In genomic region chr1:234479310-234479559, GRCh38 we compare ENCODE assay signal across 8 cellular contexts. TPM values are rescaled to one million over a fixed set of nuclear protein-coding genes. Genes with fewer than 3 reads are reported as not detected.
DNase-seq lines count a peak whose midpoint lies in the region; ATAC-seq and TF ChIP-seq lines count a peak whose summit lies in the region.

No MANE protein-coding gene starts in this region.

- H3K9me3 Mint-ChIP-seq in IgD-negative memory B cell, result no peaks in the 10 kb centered on the region
- no peaks in the 10 kb centered on the region for H3K9me3 Mint-ChIP-seq in chondrocyte (ENCODE audit: low read depth)
- no peaks in the 10 kb centered on the region for H3K9me3 Mint-ChIP-seq in natural killer cell

- H3K4me1 Mint-ChIP-seq in IgD-negative memory B cell (peaks cover 22 to 34% (median 25%) of the 10 kb centered on the region in 3 donors), chondrocyte (ENCODE audit: low read depth) (peaks cover 18% of the 10 kb centered on the region), natural killer cell (peaks cover 10 to 19% of the 10 kb centered on the region in 2 donors)

- TF ChIP-seq CTCF in AG10803 (conservative IDR thresholded peaks at IDR 0.05; ENCODE audit: low read length) (no peak), chondrocyte (IDR thresholded peaks at IDR 0.05) (no peak), natural killer cell (IDR thresholded peaks at IDR 0.05) (no peak), GM10248 (IDR thresholded peaks at IDR 0.05; ENCODE audit: control extremely low read depth, extremely low read depth, low read depth, missing control alignments) (no peak)

- DNase-seq in AG10803 (ENCODE audit: low read depth), result no peak
- DNase-seq in chondrocyte (ENCODE audit: low spot score), result no peak
- DNase-seq in natural killer cell, result no peak
- DNase-seq in effector CD4-positive, alpha-beta T cell, result no peak
- DNase-seq in dedifferentiated amniotic fluid mesenchymal stem cell (ENCODE audit: extremely low spot score), result no peak
- no peak for DNase-seq in GM10248 (ENCODE audit: extremely low spot score)

- H3K4me3 Mint-ChIP-seq in IgD-negative memory B cell (peak overlapping the region; percentile 61 to 92 (median 76)), chondrocyte (ENCODE audit: unreplicated experiment) (peak overlapping the region; percentile 65), natural killer cell (peak overlapping the region; percentile 86)

- intact Hi-C loops in natural killer cell (cut with micrococcal nuclease), result loop anchor here (2.0 kb wide), 1 partner anchor 106 kb away; the partner anchor contains the start of gene COA6

- H3K36me3 Mint-ChIP-seq in IgD-negative memory B cell (peaks cover 7% of the 10 kb centered on the region), chondrocyte (ENCODE audit: low read depth) (no peaks in the 10 kb centered on the region), natural killer cell (no peaks in the 10 kb centered on the region)

- H3K27me3 Mint-ChIP-seq in IgD-negative memory B cell (peaks cover 4% of the 10 kb centered on the region), chondrocyte (ENCODE audit: low read depth) (peaks cover 23% of the 10 kb centered on the region), natural killer cell (ENCODE audit: low read depth in 2 of 2) (peaks cover 18 to 20% of the 10 kb centered on the region in 2 donors)

- H3K4me3 ChIP-seq in AG10803 (ENCODE audit: low read length), result peak overlapping the region; percentile 73

- CTCF ChIA-PET in GM10248 (lab: Yijun Ruan, JAX), result interaction anchor here (1.2 to 1.5 kb wide), 3 partner anchors 10 to 684 kb away, joined by 3 to 4 read pairs (median 3); no protein-coding TSS in a partner anchor

- POLR2A ChIA-PET in GM10248 (lab: Yijun Ruan, JAX), result interaction anchor here (0.6 kb wide), 1 partner anchor 841 kb away, joined by 4 read pairs; no protein-coding TSS in a partner anchor

- H3K27ac Mint-ChIP-seq in IgD-negative memory B cell (peak overlapping the region in 2 of 3 donors; percentile 20 to 94), chondrocyte (ENCODE audit: unreplicated experiment) (no peak overlapping the region), natural killer cell (peak overlapping the region; percentile 58 to 78)

- no peak for ATAC-seq in natural killer cell
- no peak for ATAC-seq in GM21717 (IDR thresholded peaks at IDR 0.05; ENCODE audit: unreplicated experiment)

RNA-seq across cellular contexts. Expression of gene TARBP1, which starts 0.3 kb away (rescaled TPM):
- polyA plus RNA-seq in IgD-negative memory B cell, result 7.9 TPM
- total RNA-seq in chondrocyte, result 11.2 to 22.2 TPM (median 12.9 TPM) in 3 replicates
- 10 to 100 TPM; 29.0 to 37.5 (median 32.2) TPM for total RNA-seq in natural killer cell
